In the genomic region with DNA sequence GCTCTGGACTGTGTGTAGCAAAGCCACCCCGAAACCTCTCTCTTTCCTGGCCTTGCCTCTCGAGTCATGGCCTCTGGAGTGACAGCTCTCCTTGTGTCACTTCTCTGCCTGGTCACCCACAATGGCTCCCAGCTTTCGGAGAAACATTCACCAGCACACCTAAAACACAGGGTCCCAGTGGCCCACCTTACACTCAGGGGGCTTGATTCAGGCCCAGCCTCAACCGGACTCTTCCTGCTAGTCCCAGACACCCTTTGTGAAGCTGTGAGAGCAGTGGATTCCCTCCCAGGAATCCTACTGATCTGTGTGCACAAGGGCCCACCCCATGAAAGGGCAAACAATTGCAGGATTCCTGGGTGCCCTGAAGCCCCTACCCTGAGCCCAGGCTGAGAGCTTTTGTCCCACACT, we compare ENCODE assay signal across 11 cellular contexts.
DNase-seq lines count a peak whose midpoint lies in the region; ATAC-seq and TF ChIP-seq lines count a peak whose summit lies in the region.
"Had no signal": no experiment of that assay in that cellular context is flagged by ENCODE, and none has a peak within 500 bp of the region (broad histone marks: within the 10 kb centered on the region; RNA-seq: fewer than 3 reads in every experiment).

No MANE protein-coding gene starts in this region.

- no peaks in the 10 kb centered on the region for H3K27me3 ChIP-seq in HL-60 (ENCODE audit: insufficient read depth, poor library complexity, severe bottlenecking)
- H3K27me3 ChIP-seq in lung (ENCODE audit: control insufficient read depth, insufficient read depth) = no peaks in the 10 kb centered on the region
- H3K27me3 ChIP-seq in smooth muscle cell (ENCODE audit: low read depth) = no peaks in the 10 kb centered on the region

- H3K27ac ChIP-seq in HL-60 (replicated peaks) (peak overlapping the region; percentile 80; the same call in 1 of the 2 replicates), lung (ENCODE audit: low read depth in 1 of 2, low read length in 1 of 2) (peak overlapping the region; percentile 72 to 87), smooth muscle cell (ENCODE audit: low read depth) (peak overlapping the region; percentile 67)

- H3K36me3 ChIP-seq in lung (ENCODE audit: control insufficient read depth in 2 of 2, insufficient read depth in 2 of 2, low read length in 2 of 2) (no peaks in the 10 kb centered on the region), smooth muscle cell (ENCODE audit: low read depth) (no peaks in the 10 kb centered on the region)

- TF ChIP-seq CTCF in HL-60 (IDR thresholded peaks at IDR 0.05; ENCODE audit: insufficient read depth, low read length) (no peak), chondrocyte (IDR thresholded peaks at IDR 0.05) (no peak), lung (IDR thresholded peaks at IDR 0.05; ENCODE audit: control extremely low read depth, extremely low read depth) (no peak), smooth muscle cell (IDR thresholded peaks at IDR 0.05; ENCODE audit: borderline replicate concordance, insufficient read depth, poor library complexity, severe bottlenecking) (no peak)

- no peaks in the 10 kb centered on the region for H3K9me3 ChIP-seq in lung (ENCODE audit: control insufficient read depth in 2 of 2, insufficient read depth in 1 of 2, low read length in 1 of 2)
- no peaks in the 10 kb centered on the region for H3K9me3 ChIP-seq in smooth muscle cell (replicated peaks; ENCODE audit: low read depth)

- H3K36me3 Mint-ChIP-seq in chondrocyte (ENCODE audit: low read depth) = no peaks in the 10 kb centered on the region
- H3K36me3 Mint-ChIP-seq: CD4-positive, CD25-positive, alpha-beta regulatory T cell had no signal

- H3K79me2 ChIP-seq in smooth muscle cell (ENCODE audit: low read depth) = no peaks in the 10 kb centered on the region

- no peak overlapping the region for H3K9ac ChIP-seq in smooth muscle cell (ENCODE audit: low read depth)

- H3K4me1 Mint-ChIP-seq in chondrocyte (ENCODE audit: low read depth) = peaks cover 80% of the 10 kb centered on the region
- H3K4me1 Mint-ChIP-seq: central memory CD8-positive, alpha-beta T cell had no signal

- ATAC-seq in lung (ENCODE audit: insufficient read depth, low FRiP score) (no peak), GM21381 (IDR thresholded peaks at IDR 0.05; ENCODE audit: unreplicated experiment) (no peak), GM21367 (IDR thresholded peaks at IDR 0.05; ENCODE audit: unreplicated experiment) (no peak)

- H3K27me3 Mint-ChIP-seq in chondrocyte (ENCODE audit: low read depth) = no peaks in the 10 kb centered on the region
- H3K27me3 Mint-ChIP-seq: CD4-positive, CD25-positive, alpha-beta regulatory T cell; central memory CD8-positive, alpha-beta T cell had no signal

- H3K4me3 ChIP-seq in HL-60 (replicated peaks; ENCODE audit: insufficient read depth, low read length) = no peak overlapping the region
- H3K4me3 ChIP-seq in lung = no peak overlapping the region
- H3K4me3 ChIP-seq in smooth muscle cell = no peak overlapping the region

- H3K27ac Mint-ChIP-seq in chondrocyte (ENCODE audit: unreplicated experiment) = peak overlapping the region; percentile 68
- H3K27ac Mint-ChIP-seq: CD4-positive, CD25-positive, alpha-beta regulatory T cell had no signal

- H3F3A ChIP-seq in smooth muscle cell (ENCODE audit: low read depth) = peaks cover 47% of the 10 kb centered on the region

- 79 to 85% methylated on average over 4 of the region's 4 CpGs for WGBS in lung, 2 donors
- 78% methylated on average over 4 of the region's 4 CpGs for WGBS in smooth muscle cell (ENCODE audit: low lambda C conversion rate)

- peak overlapping the region; percentile 63 for H3K4me2 ChIP-seq in smooth muscle cell

- H2AFZ ChIP-seq in smooth muscle cell (ENCODE audit: low read depth) = peak overlapping the region; percentile 18

- DNase-seq in HL-60 (ENCODE audit: low read depth in 1 of 2, low spot score in 1 of 2) (no peak), chondrocyte (ENCODE audit: low spot score) (no peak), lung (ENCODE audit: low spot score) (no peak), smooth muscle cell (lab: John Stamatoyannopoulos, UW; ENCODE audit: unreplicated experiment) (no peak), NCI-H2227 (lab: John Stamatoyannopoulos, UW; ENCODE audit: unreplicated experiment) (no peak), DMS114 treated with DMSO at 0.1 percent for 48 hours (lab: John Stamatoyannopoulos, UW; ENCODE audit: unreplicated experiment) (no peak)
- DNase-seq: activated T-cell treated with anti-CD3 and anti-CD28 coated beads, Interleukin-2, amount 50 U/mL, for 1 hour; CD4-positive, CD25-positive, alpha-beta regulatory T cell had no signal

- H3K4me1 ChIP-seq in lung (ENCODE audit: control insufficient read depth in 2 of 2, insufficient read depth in 2 of 2, low read length in 2 of 2) (peaks cover 22 to 58% of the 10 kb centered on the region in 2 donors), smooth muscle cell (ENCODE audit: low read depth) (peaks cover 82% of the 10 kb centered on the region)

- H3K9me3 Mint-ChIP-seq in chondrocyte (ENCODE audit: low read depth) = no peaks in the 10 kb centered on the region
- H3K9me3 Mint-ChIP-seq: CD4-positive, CD25-positive, alpha-beta regulatory T cell; central memory CD8-positive, alpha-beta T cell had no signal

- H4K20me1 ChIP-seq in smooth muscle cell (ENCODE audit: low read depth) = no peaks in the 10 kb centered on the region

- no peak overlapping the region for H3K4me3 Mint-ChIP-seq in chondrocyte (ENCODE audit: unreplicated experiment)
- H3K4me3 Mint-ChIP-seq: CD4-positive, CD25-positive, alpha-beta regulatory T cell; central memory CD8-positive, alpha-beta T cell had no signal
